In the genomic region with DNA sequence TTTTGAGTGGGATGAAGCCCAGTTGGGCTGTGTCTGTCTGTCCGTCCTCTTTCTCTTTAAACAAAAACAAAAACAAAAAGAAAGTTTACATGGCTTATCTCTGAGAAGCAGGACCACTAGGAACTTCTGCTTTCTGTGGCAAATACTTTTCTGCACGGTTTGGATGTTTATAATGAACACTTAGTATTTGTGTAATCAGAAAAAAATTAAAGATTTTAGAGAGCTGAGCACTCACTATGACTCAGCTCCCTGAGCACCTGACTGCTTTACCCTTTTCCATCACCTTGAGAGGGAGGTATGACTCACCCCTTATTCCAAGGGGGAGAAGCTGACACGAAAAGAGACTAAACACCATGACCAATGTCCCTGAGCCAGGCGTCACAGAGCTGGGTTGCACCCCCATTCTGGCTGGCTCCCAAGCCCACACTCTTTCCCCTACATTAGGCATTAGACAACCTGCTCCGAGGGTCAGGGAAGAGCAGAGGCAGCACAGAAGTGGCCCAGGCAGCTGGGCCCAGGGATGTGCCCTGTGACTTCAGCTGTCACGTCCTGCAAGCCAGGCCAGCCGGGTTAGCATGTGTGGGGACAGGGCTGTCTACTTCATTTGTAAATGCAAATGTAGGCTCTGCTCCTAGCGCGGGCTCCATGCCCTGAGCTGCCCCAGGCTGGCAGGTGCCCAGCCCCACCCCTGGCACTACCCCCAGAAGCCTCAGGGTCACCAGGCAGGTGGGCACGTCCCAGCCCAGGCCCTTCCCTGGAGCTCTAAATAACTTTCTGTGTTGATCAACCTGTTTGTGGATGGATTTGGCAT, we compare ENCODE assay signal across 10 cellular contexts. TPM values are rescaled to one million over a fixed set of nuclear protein-coding genes. Genes with fewer than 3 reads are reported as not detected.
DNase-seq lines count a peak whose midpoint lies in the region; ATAC-seq and TF ChIP-seq lines count a peak whose summit lies in the region.
"Had no signal": no experiment of that assay in that cellular context is flagged by ENCODE, and none has a peak within 500 bp of the region (broad histone marks: within the 10 kb centered on the region; RNA-seq: fewer than 3 reads in every experiment).

No MANE protein-coding gene starts in this region.

- POLR2A ChIA-PET in PC-9 (lab: Charles Lee; ENCODE audit: unreplicated experiment) = interaction anchor here (0.5 to 1.0 kb wide), 6 partner anchors 12 to 670 kb away, joined by 3 to 11 read pairs (median 5); partner anchors contain the start of gene CDC42

- H3K9ac ChIP-seq in smooth muscle cell (ENCODE audit: low read depth) = no peak overlapping the region

- DNase-seq in NCI-H2227 (lab: John Stamatoyannopoulos, UW; ENCODE audit: unreplicated experiment) (peak; percentile 20), NCI-H2227 treated with DMSO at 0.1 percent for 48 hours (lab: John Stamatoyannopoulos, UW) (no peak), PC-9 (peak; percentile 92 to 93), smooth muscle cell (lab: John Stamatoyannopoulos, UW; ENCODE audit: unreplicated experiment) (no peak), hippocampal formation (lab: John Stamatoyannopoulos, UW) (no peak), natural killer cell (no peak)
- DNase-seq in effector memory CD8-positive, alpha-beta T cell = no peak
- DNase-seq: amniotic stem cell had no signal

- 33% methylated on average over 10 of the region's 10 CpGs for WGBS in smooth muscle cell (ENCODE audit: low lambda C conversion rate)

- H3K9me2 ChIP-seq in PC-9 (ENCODE audit: insufficient read depth) = no peaks in the 10 kb centered on the region

- peaks cover 33 to 74% of the 10 kb centered on the region in 2 donors for H3K27me3 Mint-ChIP-seq in effector memory CD8-positive, alpha-beta T cell
- peaks cover 0 to 6% of the 10 kb centered on the region in 2 donors for H3K27me3 Mint-ChIP-seq in natural killer cell (ENCODE audit: low read depth in 2 of 2)

- H3K27ac Mint-ChIP-seq in effector memory CD8-positive, alpha-beta T cell = no peak overlapping the region
- no peak overlapping the region for H3K27ac Mint-ChIP-seq in natural killer cell

- no peaks in the 10 kb centered on the region for H4K20me1 ChIP-seq in PC-9 (ENCODE audit: insufficient read depth)
- no peaks in the 10 kb centered on the region for H4K20me1 ChIP-seq in smooth muscle cell (ENCODE audit: low read depth)

- no peaks in the 10 kb centered on the region for H3K36me3 Mint-ChIP-seq in effector memory CD8-positive, alpha-beta T cell (ENCODE audit: insufficient read depth)
- H3K36me3 Mint-ChIP-seq in natural killer cell = no peaks in the 10 kb centered on the region

- H3K27me3 ChIP-seq in PC-9 (ENCODE audit: insufficient read depth, low read depth) (no peaks in the 10 kb centered on the region), smooth muscle cell (ENCODE audit: low read depth) (no peaks in the 10 kb centered on the region)

- H3K36me3 ChIP-seq in PC-9 (ENCODE audit: low read depth) = no peaks in the 10 kb centered on the region
- no peaks in the 10 kb centered on the region for H3K36me3 ChIP-seq in smooth muscle cell (ENCODE audit: low read depth)

- peak overlapping the region; percentile 99 for H3K27ac ChIP-seq in PC-9
- H3K27ac ChIP-seq in smooth muscle cell (ENCODE audit: low read depth) = peak overlapping the region; percentile 45
- H3K27ac ChIP-seq: HL-60 had no signal

- H3F3A ChIP-seq in PC-9 (ENCODE audit: insufficient read depth, low read depth) = peaks cover 20% of the 10 kb centered on the region
- no peaks in the 10 kb centered on the region for H3F3A ChIP-seq in smooth muscle cell (ENCODE audit: low read depth)

- BruUV-seq in PC-9 (replicated peaks; lab: Mats Ljungman, UMichigan) = no TSS peak

- TF ChIP-seq CTCF in PC-9 (conservative IDR thresholded peaks at IDR 0.05) = no peak
- TF ChIP-seq CTCF in smooth muscle cell (IDR thresholded peaks at IDR 0.05; ENCODE audit: borderline replicate concordance, insufficient read depth, poor library complexity, severe bottlenecking) = no peak
- TF ChIP-seq CTCF in natural killer cell (IDR thresholded peaks at IDR 0.05) = no peak

- H3K4me3 ChIP-seq in PC-9 (no peak overlapping the region), smooth muscle cell (no peak overlapping the region)

- no peaks in the 10 kb centered on the region for H3K79me2 ChIP-seq in PC-9 (ENCODE audit: low read depth)
- H3K79me2 ChIP-seq in smooth muscle cell (ENCODE audit: low read depth) = no peaks in the 10 kb centered on the region

- H3K4me3 Mint-ChIP-seq in effector memory CD8-positive, alpha-beta T cell = no peak overlapping the region
- no peak overlapping the region for H3K4me3 Mint-ChIP-seq in natural killer cell

- H2AFZ ChIP-seq in PC-9 (no peak overlapping the region), smooth muscle cell (ENCODE audit: low read depth) (no peak overlapping the region)

- intact Hi-C loops in PC-9 (cut with micrococcal nuclease; ENCODE audit: unreplicated experiment) (loop anchor here (1.0 to 10.0 kb wide), 4 partner anchors 11 to 1874 kb away; no protein-coding TSS in a partner anchor), natural killer cell (cut with micrococcal nuclease) (no loop called here)

- CTCF ChIA-PET in PC-9 (lab: Charles Lee) = interaction anchor here (0.5 to 0.7 kb wide), 3 partner anchors 12 to 387 kb away, joined by 3 to 8 read pairs (median 4); no protein-coding TSS in a partner anchor

- H3K9me3 Mint-ChIP-seq in effector memory CD8-positive, alpha-beta T cell = no peaks in the 10 kb centered on the region
- H3K9me3 Mint-ChIP-seq in natural killer cell = no peaks in the 10 kb centered on the region

- H3K9me3 ChIP-seq in PC-9 (ENCODE audit: insufficient read depth, low read depth) (no peaks in the 10 kb centered on the region), smooth muscle cell (replicated peaks; ENCODE audit: low read depth) (no peaks in the 10 kb centered on the region)

- H3K4me1 ChIP-seq in PC-9 (replicated peaks; ENCODE audit: insufficient read depth) (peaks cover 61% of the 10 kb centered on the region), smooth muscle cell (ENCODE audit: low read depth) (no peaks in the 10 kb centered on the region)

- H3K4me1 Mint-ChIP-seq in effector memory CD8-positive, alpha-beta T cell (ENCODE audit: low read depth in 2 of 2) = no peaks in the 10 kb centered on the region
- no peaks in the 10 kb centered on the region for H3K4me1 Mint-ChIP-seq in natural killer cell

- H3K4me2 ChIP-seq in PC-9 (peak overlapping the region; percentile 69), smooth muscle cell (no peak overlapping the region)

- ATAC-seq in esophagus mucosa = peak; percentile 85
- no peak for ATAC-seq in effector memory CD8-positive, alpha-beta T cell (replicated peaks)
- no peak for ATAC-seq in natural killer cell

RNA-seq across cellular contexts. Expression of gene RAP1GAP, which starts 30.4 kb away (rescaled TPM):
- 22.7 and 30.2 TPM in 2 replicates for total RNA-seq in PC-9 (2021)
- total RNA-seq in esophagus mucosa = 3.0 TPM
- total RNA-seq in smooth muscle cell = 0.99 and 3.0 TPM in 2 replicates
- polyA plus RNA-seq in smooth muscle cell = 3.9 and 4.1 TPM in 2 replicates
- total RNA-seq in natural killer cell = 1 to 10 TPM in 1 of 3 donors, under 1 TPM in 1, not detected in 1; 0.47 to 1.1 TPM

Comparison
In these comparisons a context has a peak if more than half of its experiments do, and no peak if none do; other contexts are left out.
1. DNase-seq: peak in NCI-H2227 (single experiment) and PC-9 (2 of 2); none in NCI-H2227 treated with DMSO at 0.1 percent for 48 hours (single experiment), smooth muscle cell (single experiment), effector memory CD8-positive, alpha-beta T cell (0 of 3), hippocampal formation (0 of 2) and natural killer cell (single experiment).